1 cellular context compared by ENCODE assay signal in the genomic region with DNA sequence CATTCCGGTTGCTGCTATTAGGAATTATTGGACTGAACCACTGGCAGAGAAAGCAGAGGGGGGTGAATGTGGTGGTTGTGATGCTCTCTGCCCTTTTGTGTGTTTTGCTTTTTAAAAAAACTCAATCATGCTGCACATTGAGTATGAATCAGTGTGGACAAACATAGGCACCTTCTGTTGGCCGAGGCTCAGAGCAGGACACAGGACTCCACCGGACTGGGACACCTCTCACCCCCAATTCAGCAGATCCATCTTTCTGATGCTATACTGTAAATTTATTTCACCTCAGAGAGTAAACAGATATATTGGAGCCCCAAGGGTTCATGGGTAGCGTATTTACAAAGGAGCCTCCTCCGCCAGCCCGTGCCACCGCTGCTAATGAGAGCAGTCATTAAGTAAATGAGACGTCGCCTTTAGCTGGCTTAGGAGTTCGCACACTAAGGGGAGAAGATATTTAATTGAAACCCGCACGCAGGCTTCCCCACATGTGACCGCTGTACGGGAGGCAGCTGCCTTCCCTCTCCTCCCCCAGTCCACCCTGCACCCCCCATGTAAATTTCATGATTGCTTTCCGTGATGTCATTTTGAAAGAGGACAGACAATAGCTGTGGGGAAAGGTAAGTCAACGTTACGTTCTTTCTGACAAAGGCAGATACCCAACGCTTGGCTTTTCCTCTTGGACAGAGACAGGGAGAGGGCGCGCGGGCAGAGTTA.
TF ChIP-seq lines count a peak whose summit lies in the region.

A gene (plus strand): TSS at position 330 of the 714 bp plus-strand sequence. CDS start 34,410 bp downstream, outside the sequence.

TF ChIP-seq in GM23338, 12 proteins besides CTCF, POLR2A, EP300 and RAD21 (continued from another document):
- TF ChIP-seq, protein P1, sequence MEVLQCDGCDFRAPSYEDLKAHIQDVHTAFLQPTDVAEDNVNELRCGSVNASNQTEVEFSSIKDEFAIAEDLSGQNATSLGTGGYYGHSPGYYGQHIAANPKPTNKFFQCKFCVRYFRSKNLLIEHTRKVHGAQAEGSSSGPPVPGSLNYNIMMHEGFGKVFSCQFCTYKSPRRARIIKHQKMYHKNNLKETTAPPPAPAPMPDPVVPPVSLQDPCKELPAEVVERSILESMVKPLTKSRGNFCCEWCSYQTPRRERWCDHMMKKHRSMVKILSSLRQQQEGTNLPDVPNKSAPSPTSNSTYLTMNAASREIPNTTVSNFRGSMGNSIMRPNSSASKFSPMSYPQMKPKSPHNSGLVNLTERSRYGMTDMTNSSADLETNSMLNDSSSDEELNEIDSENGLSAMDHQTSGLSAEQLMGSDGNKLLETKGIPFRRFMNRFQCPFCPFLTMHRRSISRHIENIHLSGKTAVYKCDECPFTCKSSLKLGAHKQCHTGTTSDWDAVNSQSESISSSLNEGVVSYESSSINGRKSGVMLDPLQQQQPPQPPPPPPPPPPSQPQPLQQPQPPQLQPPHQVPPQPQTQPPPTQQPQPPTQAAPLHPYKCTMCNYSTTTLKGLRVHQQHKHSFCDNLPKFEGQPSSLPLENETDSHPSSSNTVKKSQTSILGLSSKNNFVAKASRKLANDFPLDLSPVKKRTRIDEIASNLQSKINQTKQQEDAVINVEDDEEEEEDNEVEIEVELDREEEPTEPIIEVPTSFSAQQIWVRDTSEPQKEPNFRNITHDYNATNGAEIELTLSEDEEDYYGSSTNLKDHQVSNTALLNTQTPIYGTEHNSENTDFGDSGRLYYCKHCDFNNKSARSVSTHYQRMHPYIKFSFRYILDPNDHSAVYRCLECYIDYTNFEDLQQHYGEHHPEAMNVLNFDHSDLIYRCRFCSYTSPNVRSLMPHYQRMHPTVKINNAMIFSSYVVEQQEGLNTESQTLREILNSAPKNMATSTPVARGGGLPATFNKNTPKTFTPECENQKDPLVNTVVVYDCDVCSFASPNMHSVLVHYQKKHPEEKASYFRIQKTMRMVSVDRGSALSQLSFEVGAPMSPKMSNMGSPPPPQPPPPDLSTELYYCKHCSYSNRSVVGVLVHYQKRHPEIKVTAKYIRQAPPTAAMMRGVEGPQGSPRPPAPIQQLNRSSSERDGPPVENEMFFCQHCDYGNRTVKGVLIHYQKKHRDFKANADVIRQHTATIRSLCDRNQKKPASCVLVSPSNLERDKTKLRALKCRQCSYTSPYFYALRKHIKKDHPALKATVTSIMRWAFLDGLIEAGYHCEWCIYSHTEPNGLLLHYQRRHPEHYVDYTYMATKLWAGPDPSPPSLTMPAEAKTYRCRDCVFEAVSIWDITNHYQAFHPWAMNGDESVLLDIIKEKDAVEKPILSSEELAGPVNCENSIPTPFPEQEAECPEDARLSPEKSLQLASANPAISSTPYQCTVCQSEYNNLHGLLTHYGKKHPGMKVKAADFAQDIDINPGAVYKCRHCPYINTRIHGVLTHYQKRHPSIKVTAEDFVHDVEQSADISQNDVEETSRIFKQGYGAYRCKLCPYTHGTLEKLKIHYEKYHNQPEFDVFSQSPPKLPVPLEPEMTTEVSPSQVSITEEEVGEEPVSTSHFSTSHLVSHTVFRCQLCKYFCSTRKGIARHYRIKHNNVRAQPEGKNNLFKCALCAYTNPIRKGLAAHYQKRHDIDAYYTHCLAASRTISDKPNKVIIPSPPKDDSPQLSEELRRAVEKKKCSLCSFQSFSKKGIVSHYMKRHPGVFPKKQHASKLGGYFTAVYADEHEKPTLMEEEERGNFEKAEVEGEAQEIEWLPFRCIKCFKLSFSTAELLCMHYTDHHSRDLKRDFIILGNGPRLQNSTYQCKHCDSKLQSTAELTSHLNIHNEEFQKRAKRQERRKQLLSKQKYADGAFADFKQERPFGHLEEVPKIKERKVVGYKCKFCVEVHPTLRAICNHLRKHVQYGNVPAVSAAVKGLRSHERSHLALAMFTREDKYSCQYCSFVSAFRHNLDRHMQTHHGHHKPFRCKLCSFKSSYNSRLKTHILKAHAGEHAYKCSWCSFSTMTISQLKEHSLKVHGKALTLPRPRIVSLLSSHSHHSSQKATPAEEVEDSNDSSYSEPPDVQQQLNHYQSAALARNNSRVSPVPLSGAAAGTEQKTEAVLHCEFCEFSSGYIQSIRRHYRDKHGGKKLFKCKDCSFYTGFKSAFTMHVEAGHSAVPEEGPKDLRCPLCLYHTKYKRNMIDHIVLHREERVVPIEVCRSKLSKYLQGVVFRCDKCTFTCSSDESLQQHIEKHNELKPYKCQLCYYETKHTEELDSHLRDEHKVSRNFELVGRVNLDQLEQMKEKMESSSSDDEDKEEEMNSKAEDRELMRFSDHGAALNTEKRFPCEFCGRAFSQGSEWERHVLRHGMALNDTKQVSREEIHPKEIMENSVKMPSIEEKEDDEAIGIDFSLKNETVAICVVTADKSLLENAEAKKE (CRISPR knock-in tag; IDR thresholded peaks at IDR 0.05): no peak
- no peak for TF ChIP-seq ZNF331 (CRISPR knock-in tag; IDR thresholded peaks at IDR 0.05; ENCODE audit: low read depth)
